14 cellular contexts compared by ENCODE assay signal in the genomic region with DNA sequence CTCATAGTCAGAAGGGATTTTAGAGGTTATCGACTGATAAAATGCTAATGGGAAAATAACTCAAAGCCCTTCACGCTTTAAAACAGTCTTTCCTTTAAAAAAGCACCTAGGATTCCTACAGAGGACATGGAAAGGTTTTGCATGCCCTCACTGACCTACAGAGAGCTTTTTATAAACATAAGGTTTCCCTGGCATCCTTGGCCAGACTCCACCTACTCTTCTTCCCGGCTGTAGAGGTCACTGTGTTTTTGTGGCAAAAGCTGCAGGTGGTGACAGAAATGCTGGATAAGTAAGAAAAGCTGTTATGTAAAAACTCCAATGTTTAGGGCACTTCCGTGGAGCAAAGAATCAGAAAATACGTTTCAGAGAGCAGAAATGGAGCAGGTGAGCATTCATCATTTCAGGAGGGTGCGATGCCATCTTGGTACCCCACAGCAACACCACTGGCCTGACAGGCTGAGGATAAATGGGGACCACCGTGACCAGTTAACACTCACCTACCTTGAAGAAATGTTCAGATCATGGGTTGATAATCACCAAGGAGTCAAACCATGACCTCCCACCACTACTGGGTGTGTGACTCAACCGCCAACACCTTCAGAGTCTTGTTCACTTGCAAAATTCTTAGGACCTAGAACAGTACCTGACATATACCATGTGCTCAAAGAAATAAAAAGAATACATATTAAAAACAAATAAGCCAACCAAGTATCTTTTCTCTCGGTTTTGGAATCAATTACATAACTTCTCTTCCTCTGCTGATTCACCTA. TPM values are rescaled to one million over a fixed set of nuclear protein-coding genes. Genes with fewer than 3 reads are reported as not detected.
DNase-seq lines count a peak whose midpoint lies in the region; ATAC-seq and TF ChIP-seq lines count a peak whose summit lies in the region.
"Had no signal": no experiment of that assay in that cellular context is flagged by ENCODE, and none has a peak within 500 bp of the region (broad histone marks: within the 10 kb centered on the region; RNA-seq: fewer than 3 reads in every experiment).

No MANE protein-coding gene starts in this region.

- no peaks in the 10 kb centered on the region for H3K23me2 ChIP-seq in H9 (ENCODE audit: insufficient read length, low read depth, low read length, poor library complexity, severe bottlenecking)

- H3K18ac ChIP-seq in H9 (ENCODE audit: insufficient read length, low read depth, low read length) = no peak overlapping the region
- H3K18ac ChIP-seq in neuronal stem cell (ENCODE audit: low read length) = no peak overlapping the region

- H3K23ac ChIP-seq in H9 (ENCODE audit: insufficient read length, low read depth, low read length) (no peak overlapping the region), neuronal stem cell (ENCODE audit: low read depth, low read length, poor library complexity) (no peak overlapping the region)

- H3K9me3 ChIP-seq in H9 (ENCODE audit: control insufficient read depth, low read depth, low read length) (no peaks in the 10 kb centered on the region), neuronal stem cell (replicated peaks in 1 of 2; ENCODE audit: control insufficient read depth in 2 of 2, insufficient read depth in 1 of 2, low read depth in 1 of 2, low read length in 2 of 2) (no peaks in the 10 kb centered on the region), mammary epithelial cell (replicated peaks; ENCODE audit: insufficient read depth, low read length) (no peaks in the 10 kb centered on the region)

- no peaks in the 10 kb centered on the region for H3K9me3 Mint-ChIP-seq in H9
- no peaks in the 10 kb centered on the region for H3K9me3 Mint-ChIP-seq in brain
- H3K9me3 Mint-ChIP-seq in natural killer cell = no peaks in the 10 kb centered on the region

- no peak overlapping the region for H2BK20ac ChIP-seq in H9 (ENCODE audit: low read depth, low read length, poor library complexity, severe bottlenecking)

- no peak overlapping the region for H2BK15ac ChIP-seq in H9 (ENCODE audit: low read depth, low read length)
- H2BK15ac ChIP-seq in neuronal stem cell (ENCODE audit: low read length) = no peak overlapping the region

- peak overlapping the region in 2 of 3 experiments; percentile 43 to 60; a peak in 3 of 7 replicates for H3K27ac Mint-ChIP-seq in H9
- peak overlapping the region in 3 of 5 experiments; percentile 38 to 65 (median 39) for H3K27ac Mint-ChIP-seq in brain
- H3K27ac Mint-ChIP-seq in natural killer cell = peak overlapping the region; percentile 66 to 71

- peaks cover 4 to 17% (median 15%) of the 10 kb centered on the region in 3 experiments; a peak in 6 of 7 replicates for H3K36me3 Mint-ChIP-seq in H9 (ENCODE audit: insufficient read depth in 1 of 3, low read depth in 3 of 3)
- H3K36me3 Mint-ChIP-seq in brain = peaks cover 14% of the 10 kb centered on the region
- no peaks in the 10 kb centered on the region for H3K36me3 Mint-ChIP-seq in natural killer cell

- no peak overlapping the region for H3K27ac ChIP-seq in H9 (ENCODE audit: insufficient read length, low read depth, low read length)
- no peak overlapping the region for H3K27ac ChIP-seq in neuronal stem cell (replicated peaks; ENCODE audit: low read length)
- H3K27ac ChIP-seq in mammary epithelial cell (ENCODE audit: insufficient read depth, low read depth, low read length) = no peak overlapping the region
- H3K27ac ChIP-seq: 22Rv1 had no signal

- H3K79me2 ChIP-seq in H9 (ENCODE audit: insufficient read depth, low read length) = peaks cover 24% of the 10 kb centered on the region; the same call in 1 of the 2 replicates
- peaks cover 9% of the 10 kb centered on the region for H3K79me2 ChIP-seq in mammary epithelial cell (ENCODE audit: insufficient read depth, low read length)

- no peaks in the 10 kb centered on the region for H3K27me3 Mint-ChIP-seq in H9 (ENCODE audit: low read depth)
- peaks cover under 1% of the 10 kb centered on the region for H3K27me3 Mint-ChIP-seq in brain
- no peaks in the 10 kb centered on the region for H3K27me3 Mint-ChIP-seq in natural killer cell (ENCODE audit: low read depth in 2 of 2)

- CTCF ChIA-PET in mammary epithelial cell (lab: Charles Lee; ENCODE audit: low non-redundant PET) = no interaction called here

- H3K79me1 ChIP-seq in H9 (ENCODE audit: insufficient read depth, low read depth, low read length, poor library complexity, severe bottlenecking) = peaks cover 17% of the 10 kb centered on the region
- H3K79me1 ChIP-seq in neuronal stem cell (ENCODE audit: low read depth, low read length) = peaks cover 9% of the 10 kb centered on the region

- no peak overlapping the region for H3K4ac ChIP-seq in H9 (ENCODE audit: low read depth, low read length)
- no peak overlapping the region for H3K4ac ChIP-seq in neuronal stem cell (ENCODE audit: low read length)

- intact Hi-C loops in natural killer cell (cut with micrococcal nuclease) (loop anchor here (1.0 kb wide), 1 partner anchor 130 kb away; no protein-coding TSS in a partner anchor), mammary epithelial cell (cut with micrococcal nuclease) (no loop called here)

- H3K4me3 ChIP-seq in neuronal stem cell (ENCODE audit: low read length in 2 of 2) (no peak overlapping the region), foreskin fibroblast (ENCODE audit: low read depth in 1 of 2, low read length in 2 of 2) (no peak overlapping the region), mammary epithelial cell (replicated peaks in 1 of 3; ENCODE audit: insufficient read depth in 1 of 3, low read depth in 2 of 3, low read length in 3 of 3) (no peak overlapping the region)

- no peak overlapping the region for H3T11ph ChIP-seq in H9 (ENCODE audit: low read length)

- no peak overlapping the region for H2BK5ac ChIP-seq in H9 (ENCODE audit: insufficient read length, low read length)
- H2BK5ac ChIP-seq in neuronal stem cell (ENCODE audit: low read length) = no peak overlapping the region

- no peaks in the 10 kb centered on the region for H3K27me3 ChIP-seq in H9 (ENCODE audit: insufficient read depth, low read length)
- no peaks in the 10 kb centered on the region for H3K27me3 ChIP-seq in neuronal stem cell (ENCODE audit: control insufficient read depth in 3 of 3, insufficient read depth in 3 of 3, low read depth in 1 of 3, low read length in 3 of 3)
- no peaks in the 10 kb centered on the region for H3K27me3 ChIP-seq in mammary epithelial cell (ENCODE audit: insufficient read depth, low read length)

- DNase-seq in NCI-H2227 (lab: John Stamatoyannopoulos, UW; ENCODE audit: unreplicated experiment) = peak; percentile 16
- no peak for DNase-seq in NCI-H2227 treated with DMSO at 0.1 percent for 48 hours (lab: John Stamatoyannopoulos, UW)
- no peak for DNase-seq in H9
- DNase-seq in natural killer cell = no peak
- no peak for DNase-seq in neuronal stem cell (ENCODE audit: low spot score)
- no peak for DNase-seq in foreskin fibroblast
- no peak for DNase-seq in mammary epithelial cell
- DNase-seq: COR-L47, HCEC 1CT, kidney, NCI-H345 had no signal

- H3K4me1 ChIP-seq in H9 (ENCODE audit: insufficient read depth, low read length) (peaks cover 15% of the 10 kb centered on the region; the same call in 1 of the 2 replicates), neuronal stem cell (ENCODE audit: control insufficient read depth in 2 of 2, insufficient read depth in 1 of 2, low read depth in 1 of 2, low read length in 2 of 2) (peaks cover 30 to 36% of the 10 kb centered on the region in 2 donors), mammary epithelial cell (ENCODE audit: insufficient read depth, low read length) (peaks cover 1% of the 10 kb centered on the region)

- H3K4me3 Mint-ChIP-seq in H9 (no peak overlapping the region), brain (peak overlapping the region in 1 of 5 experiments; percentile 23), natural killer cell (peak overlapping the region; percentile 42)

- H3K4me1 Mint-ChIP-seq in H9 (peaks cover 83 to 92% of the 10 kb centered on the region in 2 experiments), brain (peaks cover 100% of the 10 kb centered on the region), natural killer cell (peaks cover 95 to 100% of the 10 kb centered on the region in 2 donors)

- no CpG with 5 or more reads among the region's 9 CpGs for WGBS in H9 (ENCODE audit: extremely low coverage, insufficient read length, low lambda C conversion rate)
- whole genome bisulfite sequencing in neuronal stem cell (ENCODE audit: extremely low coverage in 2 of 2, insufficient read length in 2 of 2, insufficient replicate concordance in 1 of 2), 2 donors = no CpG with 5 or more reads among the region's 9 CpGs
- WGBS in mammary epithelial cell (ENCODE audit: low coverage, missing lambda C conversion rate) = 67% methylated on average over 9 of the region's 9 CpGs

- H3K14ac ChIP-seq in H9 (ENCODE audit: insufficient read depth, low read length) (no peak overlapping the region), neuronal stem cell (ENCODE audit: low read length) (no peak overlapping the region)

- no TSS peak for BruUV-seq in mammary epithelial cell (replicated peaks; lab: Mats Ljungman, UMichigan)

- H3K56ac ChIP-seq in H9 (ENCODE audit: insufficient read length, low read depth, low read length) = no peak overlapping the region

- no peak overlapping the region for H4K91ac ChIP-seq in H9 (ENCODE audit: insufficient read length, low read depth, low read length)
- H4K91ac ChIP-seq in neuronal stem cell (ENCODE audit: low read depth, low read length, poor library complexity) = no peak overlapping the region

- H2AFZ ChIP-seq in H9 (ENCODE audit: low read length) (no peak overlapping the region), neuronal stem cell (ENCODE audit: low read length) (no peak overlapping the region), mammary epithelial cell (ENCODE audit: low read depth, low read length) (no peak overlapping the region)

- no peaks in the 10 kb centered on the region for H4K20me1 ChIP-seq in H9 (ENCODE audit: control insufficient read depth, insufficient read depth, insufficient read length)
- H4K20me1 ChIP-seq in mammary epithelial cell (ENCODE audit: insufficient read depth, low read length) = no peaks in the 10 kb centered on the region

- dilution Hi-C loops in mammary epithelial cell (cut with HindIII; ENCODE audit: low sequenced_read_pairs) = no loop called here

- TF ChIP-seq CTCF in H9 (conservative IDR thresholded peaks at IDR 0.05) (no peak), brain (conservative IDR thresholded peaks at IDR 0.05) (no peak), natural killer cell (IDR thresholded peaks at IDR 0.05) (no peak), foreskin fibroblast (IDR thresholded peaks at IDR 0.05; ENCODE audit: low read depth, low read length) (no peak), mammary epithelial cell (conservative IDR thresholded peaks at IDR 0.05 in 1 of 2, IDR thresholded peaks at IDR 0.05 in 1 of 2; ENCODE audit: extremely low read depth in 1 of 2, insufficient read depth in 1 of 2, low read depth in 1 of 2, low read length in 2 of 2) (no peak)

- no peak overlapping the region for H3K4me2 ChIP-seq in H9 (ENCODE audit: insufficient read depth, insufficient read length, low read length)
- no peak overlapping the region for H3K4me2 ChIP-seq in neuronal stem cell (ENCODE audit: insufficient read depth, low read length, poor library complexity, severe bottlenecking)
- H3K4me2 ChIP-seq in mammary epithelial cell (ENCODE audit: insufficient read depth, low read depth, low read length) = no peak overlapping the region

- no peak overlapping the region for H2BK12ac ChIP-seq in H9 (ENCODE audit: insufficient read length, low read depth, low read length)
- no peak overlapping the region for H2BK12ac ChIP-seq in neuronal stem cell (ENCODE audit: low read length)

- in situ Hi-C loops in mammary epithelial cell (cut with MboI; ENCODE audit: low sequenced_read_pairs in 2 of 2) = no loop called here

- H3K36me3 ChIP-seq in neuronal stem cell (replicated peaks in 1 of 2; ENCODE audit: control insufficient read depth in 2 of 2, insufficient read depth in 2 of 2, low read length in 2 of 2) = peaks cover 2 to 60% of the 10 kb centered on the region in 2 donors
- no peaks in the 10 kb centered on the region for H3K36me3 ChIP-seq in mammary epithelial cell (ENCODE audit: insufficient read depth, low read length)

- no peak overlapping the region for H4K5ac ChIP-seq in H9 (ENCODE audit: insufficient read length, low read depth, low read length)

- H3K9ac ChIP-seq in H9 (ENCODE audit: extremely low read depth, insufficient read length, low read length) (no peak overlapping the region), neuronal stem cell (ENCODE audit: low read depth, low read length, poor library complexity) (no peak overlapping the region), mammary epithelial cell (ENCODE audit: insufficient read depth, low read length) (no peak overlapping the region)

- H2AK5ac ChIP-seq in H9 (ENCODE audit: insufficient read length, low read length) (no peak overlapping the region), neuronal stem cell (ENCODE audit: low read depth, low read length) (no peak overlapping the region)

- peak in 2 of 3 donors; percentile 29 to 50 for ATAC-seq in natural killer cell
- ATAC-seq: sciatic nerve had no signal

- H2BK120ac ChIP-seq in H9 (ENCODE audit: low read depth, low read length, poor library complexity, severe bottlenecking) = no peak overlapping the region
- no peak overlapping the region for H2BK120ac ChIP-seq in neuronal stem cell (ENCODE audit: low read depth, low read length)

- H4K8ac ChIP-seq in H9 (replicated peaks; ENCODE audit: insufficient read length, low read depth, low read length) (no peak overlapping the region), neuronal stem cell (ENCODE audit: low read depth, low read length) (no peak overlapping the region)

RNA-seq across cellular contexts. Expression of a gene that starts 46.6 kb away (rescaled TPM):
- total RNA-seq in H9 (2021) (119 and 126 TPM in 2 replicates), natural killer cell (100 to 1,000 TPM; 162 to 224 (median 164) TPM), mammary epithelial cell (10 to 100 TPM; 30.5 to 30.6 TPM)
- polyA plus RNA-seq in brain (ENCODE audit: insufficient read depth, low read depth, low replicate concordance) (197 TPM), mammary epithelial cell (23.7 TPM)
- polyA plus RNA-seq in neuronal stem cell (2013, experiment 1 of 2) = 127 TPM
- polyA plus RNA-seq in neuronal stem cell (2013, experiment 2 of 2) = 133 TPM
- 42.6 TPM for polyA minus RNA-seq in mammary epithelial cell
